ENCODE assay signal across 22 cellular contexts in genomic region chr11:13940611-13941256, GRCh38. TPM values are rescaled to one million over a fixed set of nuclear protein-coding genes. Genes with fewer than 3 reads are reported as not detected.
DNase-seq lines count a peak whose midpoint lies in the region; ATAC-seq, FAIRE-seq and TF ChIP-seq lines count a peak whose summit lies in the region.
"Had no signal": no experiment of that assay in that cellular context is flagged by ENCODE, and none has a peak within 500 bp of the region (broad histone marks: within the 10 kb centered on the region; RNA-seq: fewer than 3 reads in every experiment).

No MANE protein-coding gene starts in this region.

- H3K9me3 Mint-ChIP-seq in CD8-positive, alpha-beta T cell, result peaks cover 6% of the 10 kb centered on the region
- H3K9me3 Mint-ChIP-seq in effector memory CD8-positive, alpha-beta T cell, result peaks cover 0 to 2% of the 10 kb centered on the region in 2 donors

- intact Hi-C loops in CD8-positive, alpha-beta T cell (cut with DNase I, micrococcal nuclease), result loop anchor here (1.0 to 5.0 kb wide), 5 partner anchors 16 to 137 kb away; no protein-coding TSS in a partner anchor

- no peaks in the 10 kb centered on the region for H3K36me3 ChIP-seq in CD8-positive, alpha-beta T cell (ENCODE audit: insufficient read depth, low read length)
- H3K36me3 ChIP-seq: gastroesophageal sphincter, lower lobe of right lung had no signal

- no peak for ATAC-seq in A549
- ATAC-seq in CD8-positive, alpha-beta T cell, result peak; percentile 98
- peak; percentile 99 for ATAC-seq in T-helper 17 cell
- peak; percentile 99 for ATAC-seq in effector memory CD8-positive, alpha-beta T cell (replicated peaks)
- ATAC-seq: activated CD4-positive, CD25-positive, alpha-beta regulatory T cell treated with anti-CD3 and anti-CD28 coated beads, Interleukin-2, amount 50 U/mL, for 24 hours; gastroesophageal sphincter; GM12878 had no signal

- no peak for FAIRE-seq in A549 (lab: Jason Lieb, UNC)
- FAIRE-seq: D721Med, G401.6, GM12878 had no signal

- H3K36me3 Mint-ChIP-seq in CD8-positive, alpha-beta T cell, result peaks cover 9% of the 10 kb centered on the region
- H3K36me3 Mint-ChIP-seq in T-helper 17 cell (ENCODE audit: low read depth), result peaks cover 3% of the 10 kb centered on the region
- peaks cover 3% of the 10 kb centered on the region for H3K36me3 Mint-ChIP-seq in effector memory CD8-positive, alpha-beta T cell (ENCODE audit: insufficient read depth)
- H3K36me3 Mint-ChIP-seq: brain had no signal

- POLR2A ChIA-PET in A549 (lab: Yijun Ruan, JAX), result no interaction called here
- POLR2A ChIA-PET in CD8-positive, alpha-beta T cell (lab: Charles Lee), result interaction anchor here (0.5 to 4.4 kb wide), 8 partner anchors 8 to 167 kb away, joined by 3 to 37 read pairs (median 6); partner anchors contain the start of gene SPON1

- TF ChIP-seq CTCF in A549 (IDR thresholded peaks at IDR 0.05), result no peak
- no peak for TF ChIP-seq CTCF in CD8-positive, alpha-beta T cell (IDR thresholded peaks at IDR 0.05)

- H3K4me3 Mint-ChIP-seq in CD8-positive, alpha-beta T cell, result peak overlapping the region; percentile 61
- H3K4me3 Mint-ChIP-seq in T-helper 17 cell, result peak overlapping the region; percentile 86
- peak overlapping the region; percentile 43 to 61 for H3K4me3 Mint-ChIP-seq in effector memory CD8-positive, alpha-beta T cell
- H3K4me3 Mint-ChIP-seq: brain had no signal

- H3K9me3 ChIP-seq in A549, result 0 out of 3 replicates have a peak, but pooled peaks cover 2% of the 10 kb centered on the region
- no peaks in the 10 kb centered on the region for H3K9me3 ChIP-seq in CD8-positive, alpha-beta T cell (ENCODE audit: low read length)
- H3K9me3 ChIP-seq in T-helper 17 cell (ENCODE audit: control insufficient read depth, low read length, poor library complexity, severe bottlenecking), result no peaks in the 10 kb centered on the region
- H3K9me3 ChIP-seq: gastroesophageal sphincter, lower lobe of right lung had no signal

- TF ChIP-seq RAD21 in A549 (conservative IDR thresholded peaks at IDR 0.05 in 1 of 2, IDR thresholded peaks at IDR 0.05 in 1 of 2), result no peak

- H3K27ac ChIP-seq in A549, result no peak overlapping the region
- no peak overlapping the region for H3K27ac ChIP-seq in CD8-positive, alpha-beta T cell (ENCODE audit: low read depth, low read length)
- H3K27ac ChIP-seq: gastroesophageal sphincter, GM23248, lower lobe of right lung had no signal

- H3K27me3 Mint-ChIP-seq in CD8-positive, alpha-beta T cell (ENCODE audit: low read depth), result no peaks in the 10 kb centered on the region
- H3K27me3 Mint-ChIP-seq in T-helper 17 cell, result no peaks in the 10 kb centered on the region
- no peaks in the 10 kb centered on the region for H3K27me3 Mint-ChIP-seq in effector memory CD8-positive, alpha-beta T cell

- CTCF ChIA-PET in A549 (lab: Yijun Ruan, JAX), result interaction anchor here (1.0 to 1.4 kb wide), 2 partner anchors 13 to 208 kb away, joined by 3 to 5 read pairs; no protein-coding TSS in a partner anchor
- CTCF ChIA-PET in CD8-positive, alpha-beta T cell (lab: Charles Lee), result interaction anchor here (0.7 to 5.2 kb wide), 12 partner anchors 9 to 168 kb away, joined by 3 to 23 read pairs (median 6); partner anchors contain the start of gene SPON1

- H3K4me2 ChIP-seq in A549, result peak overlapping the region; percentile 46; the same call in 2 of the 3 replicates

- TF ChIP-seq POLR2A in A549 (IDR thresholded peaks at IDR 0.05; ENCODE audit: low read length), result no peak

- 63% methylated on average over 3 of the region's 3 CpGs for WGBS in A549 (ENCODE audit: missing lambda C conversion rate)

- peak overlapping the region; percentile 85 for H3K27ac Mint-ChIP-seq in CD8-positive, alpha-beta T cell
- H3K27ac Mint-ChIP-seq in T-helper 17 cell, result peak overlapping the region; percentile 93
- H3K27ac Mint-ChIP-seq in effector memory CD8-positive, alpha-beta T cell, result peak overlapping the region; percentile 61 to 65
- H3K27ac Mint-ChIP-seq: brain had no signal

- no peaks in the 10 kb centered on the region for H3K27me3 ChIP-seq in CD8-positive, alpha-beta T cell (ENCODE audit: insufficient read depth, low read length)

- H3K4me1 Mint-ChIP-seq in CD8-positive, alpha-beta T cell (ENCODE audit: low read depth), result peaks cover 57% of the 10 kb centered on the region
- H3K4me1 Mint-ChIP-seq in T-helper 17 cell, result peaks cover 33% of the 10 kb centered on the region
- H3K4me1 Mint-ChIP-seq in effector memory CD8-positive, alpha-beta T cell (ENCODE audit: low read depth in 2 of 2), result peaks cover 11 to 18% of the 10 kb centered on the region in 2 donors

- DNase-seq in A549 (ENCODE audit: low read depth in 1 of 2, low spot score in 1 of 2) (no peak), T-helper 17 cell (peak in 1 of 3 donors; percentile 12), NCI-H2107 treated with DMSO at 0.1 percent for 48 hours (lab: John Stamatoyannopoulos, UW; ENCODE audit: unreplicated experiment) (no peak), islet precursor cell (no peak), hypothalamus (lab: John Stamatoyannopoulos, UW) (no peak), iPS-NIHi11 (ENCODE audit: low spot score) (no peak)
- DNase-seq in CD8-positive, alpha-beta T cell, result peak in 5 of 7 experiments; percentile 27 to 69 (median 49)
- DNase-seq in effector memory CD8-positive, alpha-beta T cell, result peak in 1 of 3 experiments; percentile 26
- DNase-seq: AML-193, erythroblast, IMR-90, lower lobe of right lung, NCI-H2029, NCI-H510A, T-helper 9 cell had no signal

- H3K4me1 ChIP-seq in A549, result peaks cover 20% of the 10 kb centered on the region; the same call in 2 of the 3 replicates
- peaks cover 44% of the 10 kb centered on the region for H3K4me1 ChIP-seq in CD8-positive, alpha-beta T cell (ENCODE audit: insufficient read depth, low read length)
- H3K4me1 ChIP-seq: gastroesophageal sphincter, lower lobe of right lung had no signal

- H3K4me3 ChIP-seq in A549, result no peak overlapping the region
- H3K4me3 ChIP-seq in CD8-positive, alpha-beta T cell (ENCODE audit: low read depth, low read length), result peak overlapping the region; percentile 4
- H3K4me3 ChIP-seq: gastroesophageal sphincter, GM12878, GM23248, lower lobe of right lung had no signal

- TF ChIP-seq EP300 in A549 (IDR thresholded peaks at IDR 0.05), result no peak

TF ChIP-seq in A549, 52 proteins besides CTCF, POLR2A, EP300 and RAD21:
- TF ChIP-seq FOSL2 (IDR thresholded peaks at IDR 0.05) (no peak), FOSL2 (CRISPR knock-in tag; IDR thresholded peaks at IDR 0.05) (no peak), POLR2AphosphoS2 (conservative IDR thresholded peaks at IDR 0.05; ENCODE audit: low read length) (no peak), MAFK (IDR thresholded peaks at IDR 0.05; ENCODE audit: partially characterized antibody) (no peak), JUN (IDR thresholded peaks at IDR 0.05) (no peak), FOSB (CRISPR knock-in tag; IDR thresholded peaks at IDR 0.05) (no peak), NFE2L2 (conservative IDR thresholded peaks at IDR 0.05; ENCODE audit: low read length) (no peak), E2F6 (IDR thresholded peaks at IDR 0.05; ENCODE audit: borderline replicate concordance, low read depth) (no peak)

RNA-seq across cellular contexts. Expression of gene SPON1, which starts 21.8 kb away (rescaled TPM):
- polyA plus RNA-seq in A549 (2011; rRNA removed), result not detected in 2 replicates
- not detected in 2 replicates for polyA plus RNA-seq in A549 (2012; cell fraction: cytosol; rRNA removed)
- polyA plus RNA-seq in A549 (2012; cell fraction: nucleus; rRNA removed), result not detected in 2 replicates
- polyA plus RNA-seq in A549 (2017; fragmentation: RNase III; extraction: RNeasy Plus Mini Kit Qiagen cat#74134 plus additional on column Dnase treatment), result 0.07 TPM in 1 of 3 replicates, not detected in the others
- polyA minus RNA-seq in A549 (2011; rRNA and poly(A)+ RNA removed), result not detected in 2 replicates
- 1 to 10 TPM; 1.4 to 2.3 TPM for total RNA-seq in CD8-positive, alpha-beta T cell
- total RNA-seq in T-helper 17 cell, result 1 to 10 TPM; 4.8 to 7.3 TPM

Comparison
In these comparisons a context has a peak if more than half of its experiments do, and no peak if none do; other contexts are left out.
1. ATAC-seq: peak in CD8-positive, alpha-beta T cell (single experiment), T-helper 17 cell (single experiment) and effector memory CD8-positive, alpha-beta T cell (single experiment); none in A549 (0 of 2).
2. DNase-seq: peak in CD8-positive, alpha-beta T cell (5 of 7); none in A549 (0 of 2), NCI-H2107 treated with DMSO at 0.1 percent for 48 hours (single experiment), islet precursor cell (single experiment), hypothalamus (0 of 51) and iPS-NIHi11 (single experiment).
3. Peak in every context shown above with its lines, with median percentiles within 50 percentile points of each other: H3K27ac Mint-ChIP-seq and H3K4me3 Mint-ChIP-seq.